Comparison of ENCODE assay signal across 8 cellular contexts in genomic region chr1:156295391-156295947, GRCh38. TPM values are rescaled to one million over a fixed set of nuclear protein-coding genes. Genes with fewer than 3 reads are reported as not detected.
A peak's percentile ranks its signal among the peaks of the same experiment; 100 is the strongest.
DNase-seq lines count a peak whose midpoint lies in the region; ATAC-seq and TF ChIP-seq lines count a peak whose summit lies in the region.

GLMP (minus strand) TSS chr1:156295679; CDS start chr1:156295645, 34 bp downstream.

- peaks cover 8% of the 10 kb centered on the region for H3K4me1 ChIP-seq in Loucy (ENCODE audit: insufficient read depth, low read length, poor library complexity, severe bottlenecking)
- peaks cover 7 to 11% of the 10 kb centered on the region in 2 donors for H3K4me1 ChIP-seq in ascending aorta
- peaks cover 31% of the 10 kb centered on the region for H3K4me1 ChIP-seq in left ventricle myocardium inferior
- H3K4me1 ChIP-seq in trophoblast cell (ENCODE audit: control insufficient read depth in 1 of 2, insufficient read depth in 2 of 2, low read length in 2 of 2): peaks cover 7 to 9% of the 10 kb centered on the region in 2 experiments

- peak within 1 kb of the TSS; percentile 91 for H2AFZ ChIP-seq in Loucy (ENCODE audit: low read length)
- H2AFZ ChIP-seq in trophoblast cell (ENCODE audit: insufficient read depth, low read length, poor library complexity): peak within 1 kb of the TSS; percentile 93

- peaks cover 7% of the 10 kb centered on the region for H3K79me1 ChIP-seq in trophoblast cell (ENCODE audit: low read length)

- peak within 1 kb of the TSS; percentile 74 for H4K91ac ChIP-seq in trophoblast cell (ENCODE audit: low read depth, low read length)

- H3K4me2 ChIP-seq in Loucy (ENCODE audit: low read depth, low read length, poor library complexity, severe bottlenecking) (peak within 1 kb of the TSS; percentile 90), trophoblast cell (ENCODE audit: low read length) (peak within 1 kb of the TSS; percentile 91)

- TF ChIP-seq CTCF in GM12865 (IDR thresholded peaks at IDR 0.05; ENCODE audit: insufficient read depth, low read depth, low read length, missing control alignments) (no peak), Loucy (conservative IDR thresholded peaks at IDR 0.05; ENCODE audit: low read length) (no peak), ascending aorta (IDR thresholded peaks at IDR 0.05) (no peak), left ventricle myocardium inferior (IDR thresholded peaks at IDR 0.05; ENCODE audit: borderline replicate concordance) (no peak)

- H3K79me2 ChIP-seq in Loucy (ENCODE audit: insufficient read depth, low read length): 0 out of 2 replicates have a peak, but pooled peaks cover 4% of the 10 kb centered on the region
- H3K79me2 ChIP-seq in trophoblast cell (ENCODE audit: control insufficient read depth, insufficient read depth, low read length, poor library complexity): peaks cover 7% of the 10 kb centered on the region

- H4K20me1 ChIP-seq in Loucy (ENCODE audit: insufficient read depth, low read length, poor library complexity, severe bottlenecking): no peaks in the 10 kb centered on the region

- peak within 1 kb of the TSS; percentile 75 for H3K4ac ChIP-seq in trophoblast cell (ENCODE audit: low read depth, low read length)

- peak within 1 kb of the TSS; percentile 16 for H2BK5ac ChIP-seq in trophoblast cell (ENCODE audit: low read depth, low read length, poor library complexity)

- H3K23ac ChIP-seq in trophoblast cell (ENCODE audit: low read length): no peak within 1 kb of the TSS

- peak within 1 kb of the TSS; percentile 78 for H4K12ac ChIP-seq in trophoblast cell (ENCODE audit: low read depth, low read length)

- H3K9ac ChIP-seq in Loucy (ENCODE audit: low read depth, low read length, poor library complexity, severe bottlenecking): peak within 1 kb of the TSS; percentile 68
- peak within 1 kb of the TSS; percentile 75 for H3K9ac ChIP-seq in trophoblast cell (ENCODE audit: low read length)

- H3K4me3 ChIP-seq in GM12865 (ENCODE audit: low read depth, low read length): peak within 1 kb of the TSS; percentile 99
- H3K4me3 ChIP-seq in Loucy (ENCODE audit: low read length, poor library complexity, severe bottlenecking): peak within 1 kb of the TSS; percentile 86
- H3K4me3 ChIP-seq in ascending aorta: peak within 1 kb of the TSS; percentile 72 to 73
- H3K4me3 ChIP-seq in left ventricle myocardium inferior: peak within 1 kb of the TSS; percentile 81
- H3K4me3 ChIP-seq in trophoblast cell (ENCODE audit: low read depth, low read length): peak within 1 kb of the TSS; percentile 81

- H2BK120ac ChIP-seq in trophoblast cell (ENCODE audit: insufficient read depth, low read length, poor library complexity): no peak within 1 kb of the TSS

- H3K27me3 ChIP-seq in Loucy (ENCODE audit: insufficient read depth, low read length, poor library complexity, severe bottlenecking): no peaks in the 10 kb centered on the region
- H3K27me3 ChIP-seq in ascending aorta: no peaks in the 10 kb centered on the region
- H3K27me3 ChIP-seq in left ventricle myocardium inferior (ENCODE audit: low read depth): no peaks in the 10 kb centered on the region
- H3K27me3 ChIP-seq in trophoblast cell (ENCODE audit: insufficient read depth, low read length): no peaks in the 10 kb centered on the region

- peak; percentile 59 for DNase-seq in GM12865 (ENCODE audit: low read depth)
- peak in 1 of 2 donors; percentile 77 for DNase-seq in ascending aorta (ENCODE audit: low spot score in 2 of 2)
- DNase-seq in left ventricle myocardium inferior: peak; percentile 65
- DNase-seq in trophoblast cell: peak; percentile 33 to 65
- peak; percentile 63 for DNase-seq in ureter (ENCODE audit: low spot score)

- peaks cover 15% of the 10 kb centered on the region for H3K4me1 Mint-ChIP-seq in T-helper 1 cell treated with Interleukin-12 subunit alpha and Interleukin-12 subunit beta and Interleukin-4 antibody, amounts not matched to agents 30 μg/mL and 1 μg/mL, for 36 hours (ENCODE audit: low read depth)

- H3K18ac ChIP-seq in trophoblast cell (ENCODE audit: low read length): peak within 1 kb of the TSS; percentile 75

- peak within 1 kb of the TSS; percentile 82 for H3K27ac Mint-ChIP-seq in T-helper 1 cell treated with Interleukin-12 subunit alpha and Interleukin-12 subunit beta and Interleukin-4 antibody, amounts not matched to agents 30 μg/mL and 1 μg/mL, for 36 hours

- H3K9me2 ChIP-seq in Loucy (replicated peaks; ENCODE audit: low read depth, low read length): no peaks in the 10 kb centered on the region

- H3K36me3 ChIP-seq in Loucy (ENCODE audit: insufficient read depth, low read length): no peaks in the 10 kb centered on the region
- no peaks in the 10 kb centered on the region for H3K36me3 ChIP-seq in ascending aorta
- H3K36me3 ChIP-seq in left ventricle myocardium inferior: no peaks in the 10 kb centered on the region
- H3K36me3 ChIP-seq in trophoblast cell (ENCODE audit: control insufficient read depth in 1 of 2, insufficient read depth in 2 of 2, low read length in 2 of 2): peaks cover 11 to 12% of the 10 kb centered on the region in 2 experiments

- ATAC-seq in GM21825 (IDR thresholded peaks at IDR 0.05; ENCODE audit: unreplicated experiment): no peak

- WGBS in trophoblast cell (ENCODE audit: extremely low coverage, insufficient coverage, insufficient read length): no CpG with 5 or more reads among the region's 17 CpGs

- H3K27ac ChIP-seq in ascending aorta (peak within 1 kb of the TSS; percentile 35 to 49), left ventricle myocardium inferior (replicated peaks) (peak within 1 kb of the TSS; percentile 66), trophoblast cell (ENCODE audit: low read depth, low read length) (no peak within 1 kb of the TSS)

- no peaks in the 10 kb centered on the region for H3K9me3 ChIP-seq in Loucy (ENCODE audit: insufficient read depth, low read depth, low read length)
- H3K9me3 ChIP-seq in ascending aorta: no peaks in the 10 kb centered on the region
- no peaks in the 10 kb centered on the region for H3K9me3 ChIP-seq in left ventricle myocardium inferior (replicated peaks)
- no peaks in the 10 kb centered on the region for H3K9me3 ChIP-seq in trophoblast cell (ENCODE audit: insufficient read depth, low read depth, low read length)

- H2BK12ac ChIP-seq in trophoblast cell (ENCODE audit: low read length): no peak within 1 kb of the TSS

- peaks cover 6% of the 10 kb centered on the region for H3K36me3 Mint-ChIP-seq in T-helper 1 cell treated with Interleukin-12 subunit alpha and Interleukin-12 subunit beta and Interleukin-4 antibody, amounts not matched to agents 30 μg/mL and 1 μg/mL, for 36 hours (ENCODE audit: low read depth)

- intact Hi-C loops in ascending aorta (cut with DNase I): no loop called here
- intact Hi-C loops in left ventricle myocardium inferior (cut with micrococcal nuclease): no loop called here

- H3F3A ChIP-seq in Loucy (ENCODE audit: low read depth): no peaks in the 10 kb centered on the region

- peak within 1 kb of the TSS; percentile 93 for H4K8ac ChIP-seq in trophoblast cell (ENCODE audit: low read depth, low read length)

- H2AK5ac ChIP-seq in trophoblast cell (ENCODE audit: low read length): peak within 1 kb of the TSS; percentile 13

- peak within 1 kb of the TSS; percentile 67 for H3K14ac ChIP-seq in trophoblast cell (ENCODE audit: low read length)

- H3K9me3 Mint-ChIP-seq in T-helper 1 cell treated with Interleukin-12 subunit alpha and Interleukin-12 subunit beta and Interleukin-4 antibody, amounts not matched to agents 30 μg/mL and 1 μg/mL, for 36 hours: no peaks in the 10 kb centered on the region

- no peaks in the 10 kb centered on the region for H3K27me3 Mint-ChIP-seq in T-helper 1 cell treated with Interleukin-12 subunit alpha and Interleukin-12 subunit beta and Interleukin-4 antibody, amounts not matched to agents 30 μg/mL and 1 μg/mL, for 36 hours (ENCODE audit: low read depth)

- peak within 1 kb of the TSS; percentile 94 for H3K4me3 Mint-ChIP-seq in T-helper 1 cell treated with Interleukin-12 subunit alpha and Interleukin-12 subunit beta and Interleukin-4 antibody, amounts not matched to agents 30 μg/mL and 1 μg/mL, for 36 hours

RNA-seq across cellular contexts. Expression of gene GLMP, which starts in this region (rescaled TPM):
- 58.0 TPM for total RNA-seq in ascending aorta
- 14.2 TPM for total RNA-seq in left ventricle myocardium inferior
- polyA plus RNA-seq in trophoblast cell (2013): 64.4 and 70.4 TPM in 2 replicates
- total RNA-seq in ureter: 47.6 TPM
